In genomic region chr5:74993743-74994142, GRCh38 we compare ENCODE assay signal across 16 cellular contexts. TPM values are rescaled to one million over a fixed set of nuclear protein-coding genes. Genes with fewer than 3 reads are reported as not detected.
A peak's percentile ranks its signal among the peaks of the same experiment; 100 is the strongest.
DNase-seq lines count a peak whose midpoint lies in the region; ATAC-seq, FAIRE-seq and TF ChIP-seq lines count a peak whose summit lies in the region.
"Had no signal": no experiment of that assay in that cellular context is flagged by ENCODE, and none has a peak within 500 bp of the region (broad histone marks: within the 10 kb centered on the region; RNA-seq: fewer than 3 reads in every experiment).

No MANE protein-coding gene starts in this region.

- POLR2A ChIA-PET in GM12878 (lab: Charles Lee), result no interaction called here

- TF ChIP-seq CTCF in GM23338 (conservative IDR thresholded peaks at IDR 0.05; ENCODE audit: low read depth in 2 of 2) (no peak), GM12878 (IDR thresholded peaks at IDR 0.05 in 2 of 3, conservative IDR thresholded peaks at IDR 0.05 in 1 of 3; ENCODE audit: control insufficient read depth in 2 of 3, extremely low read depth in 1 of 3, insufficient read depth in 1 of 3, low read depth in 3 of 3, low read length in 3 of 3) (no peak), left lung (IDR thresholded peaks at IDR 0.05) (no peak)

- no peak overlapping the region for H3K9ac ChIP-seq in GM12878 (ENCODE audit: control insufficient read depth, insufficient read depth, low read length)

- intact Hi-C loops in GM12878 (cut with micrococcal nuclease; ENCODE audit: unreplicated experiment), result no loop called here
- intact Hi-C loops in left lung (cut with DNase I), result no loop called here

- no peak for TF ChIP-seq POLR2A in GM12878 (IDR thresholded peaks at IDR 0.05; ENCODE audit: low read depth, low read length)

- DNase-seq in NCI-H2029 (lab: John Stamatoyannopoulos, UW) (peak; percentile 12), NCI-H2029 treated with DMSO at 0.1 percent for 48 hours (lab: John Stamatoyannopoulos, UW) (no peak), GM23338 (ENCODE audit: low spot score) (no peak), GM12878 (ENCODE audit: low read depth, low spot score) (no peak), left lung (no peak), activated T-cell treated with anti-CD3 and anti-CD28 coated beads for 4 hours (no peak), SK-N-DZ (ENCODE audit: low spot score) (no peak), mesenteric fat pad (ENCODE audit: low spot score) (no peak)
- DNase-seq: C1 segment of cervical spinal cord, GOT3, KG1, NCI-H2081, NCI-H226, NCI-H69, SIG-M5 had no signal

- H3K27ac ChIP-seq in GM23338 (ENCODE audit: low read depth) (no peak overlapping the region), GM12878 (ENCODE audit: control insufficient read depth, insufficient read depth) (no peak overlapping the region), left lung (no peak overlapping the region)
- H3K27ac ChIP-seq: 22Rv1 had no signal

- no peaks in the 10 kb centered on the region for H3F3A ChIP-seq in GM23338 (replicated peaks; ENCODE audit: low read depth)

- peaks cover 4% of the 10 kb centered on the region; the same call in 1 of the 2 replicates for H3K9me2 ChIP-seq in GM23338 (ENCODE audit: insufficient read depth)

- TF ChIP-seq RAD21 in GM12878 (IDR thresholded peaks at IDR 0.05; ENCODE audit: insufficient read depth, low read depth, low read length), result no peak

- H3K4me3 Mint-ChIP-seq in GM23338, result no peak overlapping the region

- no peaks in the 10 kb centered on the region for H3K27me3 ChIP-seq in GM23338 (ENCODE audit: insufficient read depth)
- no peaks in the 10 kb centered on the region; a peak in 2 of 4 replicates for H3K27me3 ChIP-seq in GM12878 (replicated peaks in 1 of 2; ENCODE audit: control insufficient read depth in 2 of 2, insufficient read depth in 2 of 2, low read length in 1 of 2)
- no peaks in the 10 kb centered on the region for H3K27me3 ChIP-seq in left lung

- H3K27ac Mint-ChIP-seq in GM23338, result no peak overlapping the region

- CTCF ChIA-PET in GM12878 (lab: Yijun Ruan, JAX), result no interaction called here

- no peak for FAIRE-seq in GM12878 (lab: Jason Lieb, UNC)

- H3K4me1 ChIP-seq in GM23338 (ENCODE audit: insufficient read depth) (no peaks in the 10 kb centered on the region), GM12878 (ENCODE audit: control insufficient read depth, insufficient read depth, low read length) (no peaks in the 10 kb centered on the region), left lung (no peaks in the 10 kb centered on the region)

- H3K9me3 ChIP-seq in GM12878 (replicated peaks; ENCODE audit: control insufficient read depth, insufficient read depth, low read length) (no peaks in the 10 kb centered on the region), left lung (no peaks in the 10 kb centered on the region)

- no peaks in the 10 kb centered on the region for H3K27me3 Mint-ChIP-seq in GM23338 (ENCODE audit: insufficient read depth, low read depth, poor library complexity)

- no TSS peak for BruUV-seq in GM12878 (replicated peaks; lab: Mats Ljungman, UMichigan)

- H3K4me2 ChIP-seq in GM23338 (no peak overlapping the region), GM12878 (ENCODE audit: control insufficient read depth, insufficient read depth) (no peak overlapping the region)

- peak overlapping the region; percentile 87; the same call in 1 of the 2 replicates for H2AFZ ChIP-seq in GM23338
- no peak overlapping the region for H2AFZ ChIP-seq in GM12878 (ENCODE audit: control insufficient read depth, low read depth, low read length)

- H3K4me3 ChIP-seq in GM23338 (no peak overlapping the region), GM12878 (no peak overlapping the region), left lung (no peak overlapping the region)

- 41% methylated on average over 4 of the region's 4 CpGs for WGBS in GM12878 (ENCODE audit: insufficient coverage, insufficient replicate concordance, low lambda C conversion rate, missing lambda C conversion rate)

- ATAC-seq in GM23338 (no peak), GM12878 (peak; percentile 53), left lung (peak; percentile 54)

- H3K79me2 ChIP-seq in GM23338 (replicated peaks; ENCODE audit: insufficient read depth) (no peaks in the 10 kb centered on the region), GM12878 (ENCODE audit: control insufficient read depth, insufficient read depth, low read length) (no peaks in the 10 kb centered on the region)

- no peak for TF ChIP-seq EP300 in GM12878 (IDR thresholded peaks at IDR 0.05; ENCODE audit: borderline replicate concordance in 1 of 2, control insufficient read depth in 1 of 2, low read depth in 2 of 2, low read length in 2 of 2)

- in situ Hi-C loops in GM12878 (cut with MboI), result no loop called here

- H4K20me1 ChIP-seq in GM23338 (replicated peaks; ENCODE audit: insufficient read depth), result no peaks in the 10 kb centered on the region
- H4K20me1 ChIP-seq in GM12878 (ENCODE audit: control insufficient read depth, insufficient read depth), result no peaks in the 10 kb centered on the region

- no peaks in the 10 kb centered on the region; the same call in 2 of the 3 replicates for H3K9me3 Mint-ChIP-seq in GM23338

- SMC1A ChIA-PET in GM12878 (lab: Charles Lee; ENCODE audit: uncharacterized antibody, unreplicated experiment), result interaction anchor here (1.4 kb wide), 1 partner anchor 234 kb away, joined by 3 read pairs; no protein-coding TSS in a partner anchor

- H3K36me3 Mint-ChIP-seq in GM23338 (ENCODE audit: low read depth), result no peaks in the 10 kb centered on the region

- no peaks in the 10 kb centered on the region; the same call in 2 of the 3 replicates for H3K4me1 Mint-ChIP-seq in GM23338

- H3K36me3 ChIP-seq in GM23338 (ENCODE audit: insufficient read depth), result no peaks in the 10 kb centered on the region
- no peaks in the 10 kb centered on the region for H3K36me3 ChIP-seq in GM12878 (ENCODE audit: control insufficient read depth in 2 of 2, insufficient read depth in 2 of 2, low read length in 1 of 2)
- H3K36me3 ChIP-seq in left lung, result no peaks in the 10 kb centered on the region

- RAD21 ChIA-PET in GM12878 (lab: Charles Lee; ENCODE audit: unreplicated experiment), result no interaction called here

TF ChIP-seq in GM23338, 12 proteins besides CTCF, POLR2A, EP300 and RAD21 (continues in another document):
- no peak for TF ChIP-seq ZNF114 (CRISPR knock-in tag; IDR thresholded peaks at IDR 0.05)
- TF ChIP-seq EZH2 (IDR thresholded peaks at IDR 0.05; ENCODE audit: low read depth, unreplicated experiment), result no peak
- TF ChIP-seq CREB1 (CRISPR knock-in tag; IDR thresholded peaks at IDR 0.05; ENCODE audit: low read depth), result no peak
- TF ChIP-seq NANOG (IDR thresholded peaks at IDR 0.05; ENCODE audit: borderline replicate concordance), result no peak
- no peak for TF ChIP-seq STAT1 (IDR thresholded peaks at IDR 0.05; ENCODE audit: unreplicated experiment)
- no peak for TF ChIP-seq POLR2AphosphoS5 (IDR thresholded peaks at IDR 0.05; ENCODE audit: low read depth)
- TF ChIP-seq ETS1 (IDR thresholded peaks at IDR 0.05), result no peak

TF ChIP-seq in GM12878, 131 proteins besides CTCF, POLR2A, EP300 and RAD21:
- TF ChIP-seq SRF (IDR thresholded peaks at IDR 0.05; ENCODE audit: low read depth in 2 of 2, low read length in 2 of 2) (peak in 1 of 2 experiments; percentile 50; a peak in 1 of 4 replicates), STAT3 (IDR thresholded peaks at IDR 0.05; ENCODE audit: low read depth, low read length) (no peak)

RNA-seq across cellular contexts. Expression of gene GCNT4, which starts 58.6 kb away (rescaled TPM):
- total RNA-seq in GM23338 (2014; rRNA removed; shearing (Covaris generic)), result 3.3 and 5.4 TPM in 2 replicates
- 1.4 and 2.5 TPM in 2 replicates for polyA plus RNA-seq in GM23338 (2016; fragmentation: Nextera tagmentation; extraction: Ambion mirVana)
- not detected in 2 replicates for total RNA-seq in GM12878 (2013; cell fraction: nucleolus; rRNA removed)
- not detected in 2 replicates for total RNA-seq in GM12878 (2014; rRNA removed)
- total RNA-seq in GM12878 (2014; rRNA removed; fragmentation: Illumina TruSeq; extraction: Trizol), result not detected in 2 replicates
- 0.03 TPM in 1 of 2 replicates, not detected in the other for total RNA-seq in GM12878 (2021)
- not detected for polyA plus RNA-seq in GM12878 (2011; ENCODE audit: low read depth)
- not detected in 2 replicates for polyA plus RNA-seq in GM12878 (2011; rRNA removed)
- polyA plus RNA-seq in GM12878 (2011; cell fraction: cytosol; rRNA removed), result not detected in 2 replicates
- not detected in 2 replicates for polyA plus RNA-seq in GM12878 (2011; cell fraction: nucleus; rRNA removed)
- 0.04 and 0.11 TPM in 2 replicates for polyA plus RNA-seq in GM12878 (2012)
- not detected in 2 replicates for polyA plus RNA-seq in GM12878 (2014; fragmentation: Illumina TruSeq; extraction: Trizol)
- not detected for polyA plus RNA-seq in GM12878 (2014; fragmentation: Nextera tagmentation; extraction: Ambion mirVana)
- polyA plus RNA-seq in GM12878 (2014; rRNA removed), result not detected in 2 replicates
- under 1 TPM in 1 of 2 experiments, not detected in 1; 0.04 TPM for polyA plus RNA-seq in GM12878 (2016; fragmentation: Nextera tagmentation; extraction: Ambion mirVana)
- polyA minus RNA-seq in GM12878 (2011; rRNA and poly(A)+ RNA removed), result not detected in 2 replicates
- polyA minus RNA-seq in GM12878 (2011; cell fraction: cytosol; rRNA and poly(A)+ RNA removed), result not detected in 2 replicates
- not detected in 2 replicates for polyA minus RNA-seq in GM12878 (2011; cell fraction: nucleus; rRNA and poly(A)+ RNA removed)
- 1 to 10 TPM; 1.7 to 3.6 TPM for total RNA-seq in left lung
- polyA plus RNA-seq in SK-N-DZ (2014; cell fraction: cytosol; rRNA removed), result not detected in 2 replicates
- polyA plus RNA-seq in SK-N-DZ (2014; cell fraction: nucleus; rRNA removed), result not detected in 2 replicates
- total RNA-seq in mesenteric fat pad, result 1.00 TPM
